29 cellular contexts compared by ENCODE assay signal in the genomic region with DNA sequence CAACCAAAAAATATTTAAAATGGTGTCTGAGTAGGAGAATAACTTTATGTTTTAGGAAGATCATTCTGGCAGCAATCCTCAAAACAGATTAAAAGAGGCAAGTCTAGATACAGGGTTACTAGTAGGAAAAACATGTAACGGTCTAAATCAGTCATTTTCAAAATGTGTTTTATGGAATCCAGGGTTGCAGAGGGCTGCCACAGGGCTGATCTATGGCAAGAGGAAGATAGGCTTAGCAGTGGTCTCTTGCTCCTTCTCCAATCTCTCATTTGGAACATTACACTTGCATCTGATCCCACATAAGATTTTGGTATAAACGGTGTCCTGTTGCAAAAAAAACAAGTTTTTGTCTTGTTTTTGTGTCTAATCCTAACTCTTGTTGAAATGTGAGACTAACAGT. TPM values are rescaled to one million over a fixed set of nuclear protein-coding genes. Genes with fewer than 3 reads are reported as not detected.
DNase-seq lines count a peak whose midpoint lies in the region; ATAC-seq and TF ChIP-seq lines count a peak whose summit lies in the region.
"Had no signal": no experiment of that assay in that cellular context is flagged by ENCODE, and none has a peak within 500 bp of the region (broad histone marks: within the 10 kb centered on the region; RNA-seq: fewer than 3 reads in every experiment).

No MANE protein-coding gene starts in this region.

- H3K9me3 ChIP-seq in CD4-positive, alpha-beta memory T cell (ENCODE audit: control insufficient read depth in 1 of 2, low read length in 2 of 2): no peaks in the 10 kb centered on the region
- H3K9me3 ChIP-seq in DOHH2 (ENCODE audit: control insufficient read depth, insufficient read depth, low read length) (no peaks in the 10 kb centered on the region), left ventricle myocardium inferior (replicated peaks) (no peaks in the 10 kb centered on the region)
- H3K9me3 ChIP-seq: ascending aorta, HAP-1, heart left ventricle, mucosa of descending colon, SJSA1, upper lobe of right lung had no signal

- H2AFZ ChIP-seq in GM23338: no peak overlapping the region
- H2AFZ ChIP-seq: neural progenitor cell had no signal

- no peaks in the 10 kb centered on the region for H4K20me1 ChIP-seq in DOHH2 (ENCODE audit: control insufficient read depth, insufficient read depth, low read depth, low read length)
- no peaks in the 10 kb centered on the region for H4K20me1 ChIP-seq in GM23338 (replicated peaks; ENCODE audit: insufficient read depth)

- H3K27ac ChIP-seq in CD4-positive, alpha-beta memory T cell (ENCODE audit: low read depth, low read length): no peak overlapping the region
- 0 out of 2 replicates have a peak overlapping the region, but pooled peaks have one; percentile 4 for H3K27ac ChIP-seq in DOHH2 (ENCODE audit: low read depth, low read length)
- H3K27ac ChIP-seq in GM23338 (ENCODE audit: low read depth): no peak overlapping the region
- H3K27ac ChIP-seq in coronary artery: no peak overlapping the region
- no peak overlapping the region for H3K27ac ChIP-seq in left ventricle myocardium inferior (replicated peaks)
- H3K27ac ChIP-seq: ascending aorta, cardiac muscle cell, heart left ventricle, neural progenitor cell, SJSA1, upper lobe of right lung had no signal

- peak overlapping the region; percentile 9 for H3K4me2 ChIP-seq in DOHH2 (ENCODE audit: low read length)
- H3K4me2 ChIP-seq in GM23338: no peak overlapping the region
- H3K4me2 ChIP-seq: neural progenitor cell had no signal

- H3K9me3 Mint-ChIP-seq in CD4-positive, alpha-beta memory T cell: no peaks in the 10 kb centered on the region
- H3K9me3 Mint-ChIP-seq in activated B cell treated with CpG ODN at 0.5 μM for 24 hours: no peaks in the 10 kb centered on the region
- no peaks in the 10 kb centered on the region for H3K9me3 Mint-ChIP-seq in naive thymus-derived CD8-positive, alpha-beta T cell
- H3K9me3 Mint-ChIP-seq in GM23338: no peaks in the 10 kb centered on the region
- H3K9me3 Mint-ChIP-seq: activated naive CD4-positive, alpha-beta T cell treated with anti-CD3 and anti-CD28 coated beads, Interleukin-2, amount 50 U/mL, for 72 hours; CD14-positive monocyte; endodermal cell; neural progenitor cell; T-helper 1 cell treated with Interleukin-12 subunit alpha and Interleukin-12 subunit beta and Interleukin-4 antibody, amounts not matched to agents 30 μg/mL and 1 μg/mL, for 36 hours had no signal

- H3K27me3 ChIP-seq in CD4-positive, alpha-beta memory T cell (ENCODE audit: insufficient read depth, low read length): no peaks in the 10 kb centered on the region
- H3K27me3 ChIP-seq in DOHH2 (ENCODE audit: control insufficient read depth, low read length) (no peaks in the 10 kb centered on the region), GM23338 (ENCODE audit: insufficient read depth) (no peaks in the 10 kb centered on the region), left ventricle myocardium inferior (ENCODE audit: low read depth) (peaks cover 55% of the 10 kb centered on the region)
- H3K27me3 ChIP-seq: ascending aorta, cardiac muscle cell, upper lobe of right lung had no signal

- no peaks in the 10 kb centered on the region for H3K9me2 ChIP-seq in DOHH2 (replicated peaks; ENCODE audit: control insufficient read depth, low read length)
- H3K9me2 ChIP-seq in GM23338 (ENCODE audit: insufficient read depth): no peaks in the 10 kb centered on the region

- no peaks in the 10 kb centered on the region for H3K36me3 ChIP-seq in CD4-positive, alpha-beta memory T cell (ENCODE audit: insufficient read depth, low read length)
- H3K36me3 ChIP-seq in DOHH2 (ENCODE audit: control insufficient read depth, low read length) (peaks cover 72% of the 10 kb centered on the region), GM23338 (ENCODE audit: insufficient read depth) (no peaks in the 10 kb centered on the region), left ventricle myocardium inferior (no peaks in the 10 kb centered on the region)
- H3K36me3 ChIP-seq: ascending aorta, cardiac muscle cell, HAP-1, heart left ventricle, neural progenitor cell, SJSA1, upper lobe of right lung had no signal

- CTCF ChIA-PET in CD4-positive, alpha-beta memory T cell (lab: Charles Lee; ENCODE audit: partially characterized antibody): no interaction called here
- CTCF ChIA-PET in activated B cell treated with CpG ODN at 0.5 μM for 24 hours (lab: Charles Lee): no interaction called here

- peaks cover 34 to 56% (median 42%) of the 10 kb centered on the region in 4 donors for H3K4me1 Mint-ChIP-seq in CD4-positive, alpha-beta memory T cell
- peaks cover 65% of the 10 kb centered on the region for H3K4me1 Mint-ChIP-seq in activated B cell treated with CpG ODN at 0.5 μM for 24 hours
- H3K4me1 Mint-ChIP-seq in naive thymus-derived CD8-positive, alpha-beta T cell: peaks cover 18 to 66% (median 63%) of the 10 kb centered on the region in 4 donors
- peaks cover 4% of the 10 kb centered on the region; the same call in 1 of the 3 replicates for H3K4me1 Mint-ChIP-seq in GM23338
- H3K4me1 Mint-ChIP-seq: CD14-positive monocyte, endodermal cell, neural progenitor cell had no signal

- intact Hi-C loops in CD4-positive, alpha-beta memory T cell (cut with micrococcal nuclease): no loop called here
- intact Hi-C loops in activated B cell treated with CpG ODN at 0.5 μM for 24 hours (cut with micrococcal nuclease) (no loop called here), left ventricle myocardium inferior (cut with micrococcal nuclease) (no loop called here)

- peaks cover 7 to 8% of the 10 kb centered on the region in 2 donors for H3K36me3 Mint-ChIP-seq in CD4-positive, alpha-beta memory T cell
- H3K36me3 Mint-ChIP-seq in activated B cell treated with CpG ODN at 0.5 μM for 24 hours (ENCODE audit: low read depth) (peaks cover 55% of the 10 kb centered on the region), GM23338 (ENCODE audit: low read depth) (no peaks in the 10 kb centered on the region)
- peaks cover 0 to 25% (median 4%) of the 10 kb centered on the region in 3 donors for H3K36me3 Mint-ChIP-seq in naive thymus-derived CD8-positive, alpha-beta T cell
- H3K36me3 Mint-ChIP-seq: CD14-positive monocyte, neural progenitor cell had no signal

- POLR2A ChIA-PET in CD4-positive, alpha-beta memory T cell (lab: Charles Lee; ENCODE audit: partially characterized antibody): interaction anchor here (1.3 kb wide), 1 partner anchor 85 kb away, joined by 3 read pairs; no protein-coding TSS in a partner anchor
- POLR2A ChIA-PET in activated B cell treated with CpG ODN at 0.5 μM for 24 hours (lab: Charles Lee): no interaction called here
- POLR2A ChIA-PET in naive thymus-derived CD8-positive, alpha-beta T cell (lab: Charles Lee): interaction anchor here (0.6 kb wide), 1 partner anchor 1015 kb away, joined by 3 read pairs; no protein-coding TSS in a partner anchor

- TF ChIP-seq CTCF in DOHH2 (IDR thresholded peaks at IDR 0.05; ENCODE audit: low read depth, low read length, poor library complexity, severe bottlenecking) (no peak), activated B cell treated with CpG ODN at 0.5 μM for 24 hours (IDR thresholded peaks at IDR 0.05) (no peak), GM23338 (conservative IDR thresholded peaks at IDR 0.05; ENCODE audit: low read depth in 2 of 2) (no peak), coronary artery (IDR thresholded peaks at IDR 0.05) (no peak), left ventricle myocardium inferior (IDR thresholded peaks at IDR 0.05; ENCODE audit: borderline replicate concordance) (no peak)

- H3K4me3 ChIP-seq in CD4-positive, alpha-beta memory T cell (ENCODE audit: low read length in 2 of 2): no peak overlapping the region
- no peak overlapping the region for H3K4me3 ChIP-seq in DOHH2 (ENCODE audit: low read length)
- no peak overlapping the region for H3K4me3 ChIP-seq in GM23338
- no peak overlapping the region for H3K4me3 ChIP-seq in coronary artery
- no peak overlapping the region for H3K4me3 ChIP-seq in left ventricle myocardium inferior
- H3K4me3 ChIP-seq: ascending aorta, cardiac muscle cell, HAP-1, heart left ventricle, lung, mucosa of descending colon, neural progenitor cell, SJSA1, upper lobe of right lung had no signal

- H3F3A ChIP-seq in DOHH2 (ENCODE audit: control insufficient read depth, insufficient read depth) (peaks cover 37% of the 10 kb centered on the region), GM23338 (replicated peaks; ENCODE audit: low read depth) (no peaks in the 10 kb centered on the region)

- peak overlapping the region in 1 of 8 donors; percentile 14 for H3K4me3 Mint-ChIP-seq in CD4-positive, alpha-beta memory T cell
- H3K4me3 Mint-ChIP-seq in activated B cell treated with CpG ODN at 0.5 μM for 24 hours: no peak overlapping the region
- H3K4me3 Mint-ChIP-seq in naive thymus-derived CD8-positive, alpha-beta T cell: peak overlapping the region in 2 of 10 donors; percentile 2 to 33
- H3K4me3 Mint-ChIP-seq in GM23338: no peak overlapping the region
- H3K4me3 Mint-ChIP-seq: endodermal cell; neural progenitor cell; T-helper 1 cell treated with Interleukin-12 subunit alpha and Interleukin-12 subunit beta and Interleukin-4 antibody, amounts not matched to agents 30 μg/mL and 1 μg/mL, for 36 hours had no signal

- ATAC-seq in activated B cell treated with CpG ODN at 0.5 μM for 24 hours (ENCODE audit: low read depth) (no peak), GM23338 (no peak)
- no peak for ATAC-seq in naive thymus-derived CD8-positive, alpha-beta T cell
- ATAC-seq: activated naive CD4-positive, alpha-beta T cell treated with anti-CD3 and anti-CD28 coated beads, Interleukin-2, amount 50 U/mL, for 72 hours; esophagus mucosa; heart left ventricle; mucosa of descending colon; right cardiac atrium; upper lobe of right lung had no signal

- H3K4me1 ChIP-seq in CD4-positive, alpha-beta memory T cell (ENCODE audit: insufficient read depth, low read length): peaks cover 62% of the 10 kb centered on the region
- H3K4me1 ChIP-seq in DOHH2 (ENCODE audit: control insufficient read depth, low read length) (peaks cover 80% of the 10 kb centered on the region), GM23338 (ENCODE audit: insufficient read depth) (no peaks in the 10 kb centered on the region), left ventricle myocardium inferior (no peaks in the 10 kb centered on the region)
- H3K4me1 ChIP-seq: ascending aorta, HAP-1, heart left ventricle, neural progenitor cell, SJSA1, upper lobe of right lung had no signal

- DNase-seq in CD4-positive, alpha-beta memory T cell: no peak
- no peak for DNase-seq in activated B cell treated with CpG ODN at 0.5 μM for 24 hours
- DNase-seq in naive thymus-derived CD8-positive, alpha-beta T cell: no peak
- DNase-seq in GM23338 (ENCODE audit: low spot score): no peak
- no peak for DNase-seq in coronary artery (ENCODE audit: low spot score)
- DNase-seq in left ventricle myocardium inferior: no peak
- DNase-seq: DMS153, endodermal cell, foreskin fibroblast, heart left ventricle, IMR-90, mucosa of descending colon, NCI-H1092, NCI-H187, NCI-H526 treated with DMSO at 0.1 percent for 48 hours, right cardiac atrium, RPMI8226, upper lobe of right lung had no signal

- H3K27ac Mint-ChIP-seq in CD4-positive, alpha-beta memory T cell: peak overlapping the region; percentile 3 to 67 (median 15)
- H3K27ac Mint-ChIP-seq in activated B cell treated with CpG ODN at 0.5 μM for 24 hours: peak overlapping the region; percentile 13
- peak overlapping the region; percentile 56 to 85 (median 74) for H3K27ac Mint-ChIP-seq in naive thymus-derived CD8-positive, alpha-beta T cell
- no peak overlapping the region for H3K27ac Mint-ChIP-seq in GM23338
- H3K27ac Mint-ChIP-seq: activated naive CD4-positive, alpha-beta T cell treated with anti-CD3 and anti-CD28 coated beads, Interleukin-2, amount 50 U/mL, for 72 hours; CD14-positive monocyte; endodermal cell; neural progenitor cell; T-helper 1 cell treated with Interleukin-12 subunit alpha and Interleukin-12 subunit beta and Interleukin-4 antibody, amounts not matched to agents 30 μg/mL and 1 μg/mL, for 36 hours had no signal

- peaks cover 97% of the 10 kb centered on the region for H3K79me2 ChIP-seq in DOHH2 (ENCODE audit: control insufficient read depth, low read length)
- H3K79me2 ChIP-seq in GM23338 (replicated peaks; ENCODE audit: insufficient read depth): no peaks in the 10 kb centered on the region

- no peaks in the 10 kb centered on the region for H3K27me3 Mint-ChIP-seq in CD4-positive, alpha-beta memory T cell
- H3K27me3 Mint-ChIP-seq in activated B cell treated with CpG ODN at 0.5 μM for 24 hours (no peaks in the 10 kb centered on the region), GM23338 (ENCODE audit: insufficient read depth, low read depth, poor library complexity) (peaks cover 2% of the 10 kb centered on the region)
- H3K27me3 Mint-ChIP-seq in naive thymus-derived CD8-positive, alpha-beta T cell: no peaks in the 10 kb centered on the region

RNA-seq across cellular contexts. Expression of gene IKZF3, which starts 9.2 kb away (rescaled TPM):
- 100 to 1,000 TPM; 116 to 118 TPM for total RNA-seq in CD4-positive, alpha-beta memory T cell
- 10 to 100 TPM in 1 of 2 donors, 1 to 10 TPM in 1; 3.2 to 87.4 TPM for polyA plus RNA-seq in CD4-positive, alpha-beta memory T cell
- total RNA-seq in activated B cell treated with CpG ODN at 0.5 μM for 24 hours (208 and 220 TPM in 2 replicates), left ventricle myocardium inferior (0.16 TPM)
- 100 to 1,000 TPM; 111 to 118 TPM for total RNA-seq in naive thymus-derived CD8-positive, alpha-beta T cell
- polyA plus RNA-seq in naive thymus-derived CD8-positive, alpha-beta T cell: 10 to 100 TPM; 18.8 to 59.2 (median 21.5) TPM
- total RNA-seq in GM23338 (2014; rRNA removed; shearing (Covaris generic)): 0.76 and 1.4 TPM in 2 replicates
- polyA plus RNA-seq in GM23338 (2016; fragmentation: Nextera tagmentation; extraction: Ambion mirVana): 0.05 and 0.11 TPM in 2 replicates
- total RNA-seq: cardiac muscle cell, IMR-90, SJSA1 had no signal
- polyA plus RNA-seq: cardiac muscle cell, IMR-90 had no signal

RNA-seq across cellular contexts. Expression of gene ZPBP2, which starts 13.1 kb away (rescaled TPM):
- total RNA-seq in CD4-positive, alpha-beta memory T cell: 1 to 10 TPM in 1 of 2 experiments, under 1 TPM in 1; 0.35 to 1.2 TPM
- under 1 TPM in 1 of 2 donors, not detected in 1; 0.25 TPM for polyA plus RNA-seq in CD4-positive, alpha-beta memory T cell
- 1.2 and 1.6 TPM in 2 replicates for total RNA-seq in activated B cell treated with CpG ODN at 0.5 μM for 24 hours
- total RNA-seq in naive thymus-derived CD8-positive, alpha-beta T cell: under 1 TPM; 0.38 to 0.49 TPM
- polyA plus RNA-seq in naive thymus-derived CD8-positive, alpha-beta T cell: not detected
- total RNA-seq in GM23338 (2014; rRNA removed; shearing (Covaris generic)): not detected in 2 replicates
- 0.28 TPM in 1 of 2 replicates, not detected in the other for polyA plus RNA-seq in GM23338 (2016; fragmentation: Nextera tagmentation; extraction: Ambion mirVana)
- total RNA-seq in left ventricle myocardium inferior: not detected
- total RNA-seq: activated naive CD4-positive, alpha-beta T cell treated with anti-CD3 and anti-CD28 coated beads, Interleukin-2, amount 50 U/mL, for 72 hours; ascending aorta; cardiac muscle cell; endodermal cell; esophagus mucosa; heart left ventricle; IMR-90; lung; mucosa of descending colon; right cardiac atrium; SJSA1; upper lobe of right lung had no signal
- polyA plus RNA-seq: cardiac muscle cell, CD14-positive monocyte, heart left ventricle, IMR-90, lung, right cardiac atrium had no signal

Comparison
In these comparisons a context has a peak if more than half of its experiments do, and no peak if none do; other contexts are left out.
1. RNA of gene IKZF3, which starts 9.2 kb away (total RNA-seq): 208 to 220 TPM in activated B cell treated with CpG ODN at 0.5 μM for 24 hours, 116 to 118 TPM in CD4-positive, alpha-beta memory T cell and 111 to 118 TPM in naive thymus-derived CD8-positive, alpha-beta T cell; 0.76 to 1.4 TPM in GM23338 and 0.16 TPM in left ventricle myocardium inferior (single experiment); every median in the first group is over 10 times any median in the second.